Comparison of ENCODE assay signal across 1 cellular context in the genomic region with DNA sequence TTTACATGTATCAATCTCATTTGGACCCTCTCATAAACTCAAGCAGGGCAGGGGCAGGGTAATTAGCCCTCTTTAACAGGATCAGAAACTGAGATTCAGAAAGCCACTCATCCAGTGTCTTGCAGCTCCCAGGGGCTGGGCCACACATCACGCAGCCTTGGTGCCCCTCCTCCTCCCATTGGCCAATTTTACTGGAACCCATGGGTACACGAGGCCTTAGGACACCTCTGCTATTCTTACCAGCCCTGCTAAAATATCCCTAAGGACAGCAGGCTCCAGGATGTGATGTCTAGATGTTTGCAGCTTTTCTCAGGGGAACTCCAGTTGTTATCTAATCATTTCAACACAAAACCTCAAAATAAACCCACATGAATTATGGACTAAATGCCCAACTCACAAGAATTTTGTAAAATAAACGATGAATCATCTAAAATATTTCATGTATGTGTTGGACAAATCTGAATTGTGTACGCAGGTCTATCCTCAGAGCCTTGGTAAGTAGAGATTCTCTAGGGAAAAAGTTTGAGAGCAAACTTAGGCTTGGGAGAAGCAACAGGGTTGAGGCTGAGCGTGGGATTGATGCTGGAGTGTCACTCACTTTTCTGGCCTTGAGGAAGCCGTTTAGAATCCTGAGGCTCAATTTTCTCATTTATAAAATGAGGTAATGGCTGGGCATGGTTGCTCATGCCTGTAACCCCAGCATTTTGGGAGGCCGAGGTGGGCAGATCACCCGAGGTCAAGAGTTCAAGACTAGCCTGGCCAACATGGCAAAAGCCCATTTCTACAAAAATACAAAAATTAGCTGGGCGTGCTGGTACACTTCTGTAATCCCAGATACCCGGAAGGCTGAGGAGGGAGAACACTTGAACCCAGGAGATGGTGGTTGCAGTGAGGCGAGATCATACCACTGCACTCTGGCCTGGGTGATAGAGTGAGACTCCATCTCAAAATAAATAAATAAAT.
TF ChIP-seq lines count a peak whose summit lies in the region.

No MANE protein-coding gene starts in this region.

TF ChIP-seq in IMR-90, 13 proteins besides CTCF, POLR2A, EP300 and RAD21 (continued from another document):
- TF ChIP-seq CEBPB (IDR thresholded peaks at IDR 0.05; ENCODE audit: low read depth, low read length), result peak; percentile 71; the same call in 1 of the 2 replicates
- TF ChIP-seq MAZ (IDR thresholded peaks at IDR 0.05; ENCODE audit: borderline replicate concordance, low read depth, low read length), result peak; percentile 29; the same call in 1 of the 2 replicates
- no peak; the same call in none of the 2 replicates for TF ChIP-seq SMC3 (IDR thresholded peaks at IDR 0.05; ENCODE audit: low read depth, low read length)
- TF ChIP-seq RCOR1 (IDR thresholded peaks at IDR 0.05; ENCODE audit: insufficient replicate concordance, low read length), result no peak
